9 cellular contexts compared by ENCODE assay signal in genomic region chr9:27367175-27367798, GRCh38.
DNase-seq lines count a peak whose midpoint lies in the region; ATAC-seq lines count a peak whose summit lies in the region.
"Had no signal": no experiment of that assay in that cellular context is flagged by ENCODE, and none has a peak within 500 bp of the region (broad histone marks: within the 10 kb centered on the region; RNA-seq: fewer than 3 reads in every experiment).

No MANE protein-coding gene starts in this region.

- peaks cover 8% of the 10 kb centered on the region for H3K27me3 Mint-ChIP-seq in activated naive CD8-positive, alpha-beta T cell treated with anti-CD3 and anti-CD28 coated beads for 36 hours
- H3K27me3 Mint-ChIP-seq in immature natural killer cell (ENCODE audit: low read depth in 3 of 3) = peaks cover 0 to 5% (median 4%) of the 10 kb centered on the region in 3 donors

- ATAC-seq in GM19328 (IDR thresholded peaks at IDR 0.05; ENCODE audit: unreplicated experiment) (peak; percentile 66), HG03060 (IDR thresholded peaks at IDR 0.05; ENCODE audit: low read depth, unreplicated experiment) (peak; percentile 63)

- H3K4me3 Mint-ChIP-seq in activated naive CD8-positive, alpha-beta T cell treated with anti-CD3 and anti-CD28 coated beads for 36 hours = peak overlapping the region; percentile 62
- H3K4me3 Mint-ChIP-seq in immature natural killer cell = no peak overlapping the region

- peak overlapping the region; percentile 80 for H3K27ac Mint-ChIP-seq in activated naive CD8-positive, alpha-beta T cell treated with anti-CD3 and anti-CD28 coated beads for 36 hours
- H3K27ac Mint-ChIP-seq in immature natural killer cell = no peak overlapping the region

- peaks cover 41% of the 10 kb centered on the region for H3K4me1 Mint-ChIP-seq in activated naive CD8-positive, alpha-beta T cell treated with anti-CD3 and anti-CD28 coated beads for 36 hours
- H3K4me1 Mint-ChIP-seq in immature natural killer cell = peaks cover 7 to 20% of the 10 kb centered on the region in 2 donors

- no peaks in the 10 kb centered on the region for H3K36me3 Mint-ChIP-seq in activated naive CD8-positive, alpha-beta T cell treated with anti-CD3 and anti-CD28 coated beads for 36 hours
- no peaks in the 10 kb centered on the region for H3K36me3 Mint-ChIP-seq in immature natural killer cell

- peak; percentile 52 for DNase-seq in CD1c-positive myeloid dendritic cell (ENCODE audit: extremely low spot score)
- no peak for DNase-seq in activated naive CD8-positive, alpha-beta T cell treated with anti-CD3 and anti-CD28 coated beads for 36 hours
- no peak for DNase-seq in KBM-7
- no peak for DNase-seq in activated effector memory CD4-positive, alpha-beta T cell treated with anti-CD3 and anti-CD28 coated beads, Interleukin-2, amount 50 U/mL, for 16 hours
- no peak for DNase-seq in immature natural killer cell
- no peak for DNase-seq in activated CD4-positive, alpha-beta T cell treated with anti-CD3 and anti-CD28 coated beads, Interleukin-2, amount 50 U/mL, for 48 hours
- DNase-seq: retina had no signal

- H3K9me3 Mint-ChIP-seq in activated naive CD8-positive, alpha-beta T cell treated with anti-CD3 and anti-CD28 coated beads for 36 hours = no peaks in the 10 kb centered on the region
- H3K9me3 Mint-ChIP-seq in immature natural killer cell = peaks cover 0 to 1% (median 0%) of the 10 kb centered on the region in 6 donors

- in situ Hi-C loops in KBM-7 (cut with MboI; ENCODE audit: low pct_unique_long_range_greater_than_20kb, low sequenced_read_pairs) = no loop called here
